In genomic region chr2:128301501-128301966, GRCh38 we compare ENCODE assay signal across 12 cellular contexts. TPM values are rescaled to one million over a fixed set of nuclear protein-coding genes. Genes with fewer than 3 reads are reported as not detected.
A peak's percentile ranks its signal among the peaks of the same experiment; 100 is the strongest.
DNase-seq lines count a peak whose midpoint lies in the region; ATAC-seq, FAIRE-seq and TF ChIP-seq lines count a peak whose summit lies in the region.
"Had no signal": no experiment of that assay in that cellular context is flagged by ENCODE, and none has a peak within 500 bp of the region (broad histone marks: within the 10 kb centered on the region; RNA-seq: fewer than 3 reads in every experiment).

No MANE protein-coding gene starts in this region.

- 99% methylated on average over 7 of the region's 13 CpGs for WGBS in HepG2 (ENCODE audit: low lambda C conversion rate)

- peak overlapping the region; percentile 35 to 98 for H3K27ac ChIP-seq in breast epithelium
- no peak overlapping the region for H3K27ac ChIP-seq in HepG2 (ENCODE audit: extremely low read length, insufficient read depth, low read length)
- H3K27ac ChIP-seq in thoracic aorta: peak overlapping the region; percentile 55 to 62

- H3K4me1 ChIP-seq in breast epithelium (peaks cover 27 to 44% of the 10 kb centered on the region in 2 donors), HepG2 (ENCODE audit: insufficient read depth, low read length) (peaks cover 46% of the 10 kb centered on the region), thoracic aorta (ENCODE audit: control insufficient read depth in 1 of 2, low read depth in 2 of 2) (peaks cover 21 to 38% of the 10 kb centered on the region in 2 donors)

- no peaks in the 10 kb centered on the region for H3K27me3 ChIP-seq in breast epithelium
- no peaks in the 10 kb centered on the region for H3K27me3 ChIP-seq in HepG2 (ENCODE audit: control insufficient read depth in 1 of 2, insufficient read depth in 2 of 2, low read length in 2 of 2)
- no peaks in the 10 kb centered on the region for H3K27me3 ChIP-seq in thoracic aorta (replicated peaks; ENCODE audit: insufficient read depth)

- peak; percentile 38 for DNase-seq in HS-5 (ENCODE audit: low read depth)
- no peak for DNase-seq in breast epithelium (ENCODE audit: low spot score in 2 of 2)
- DNase-seq in HepG2 (ENCODE audit: low spot score): no peak
- peak; percentile 53 for DNase-seq in thoracic aorta (ENCODE audit: low spot score)
- no peak for DNase-seq in SHP77 (lab: John Stamatoyannopoulos, UW)
- no peak for DNase-seq in central memory CD4-positive, alpha-beta T cell
- no peak for DNase-seq in activated CD4-positive, alpha-beta T cell treated with anti-CD3 and anti-CD28 coated beads for 36 hours
- DNase-seq: OCI-M1 had no signal

- no peak overlapping the region for H3K4me3 ChIP-seq in breast epithelium
- H3K4me3 ChIP-seq in HepG2 (replicated peaks in 1 of 3; ENCODE audit: insufficient read depth in 1 of 3, low read depth in 2 of 3, low read length in 3 of 3): no peak overlapping the region
- H3K4me3 ChIP-seq in thoracic aorta: peak overlapping the region; percentile 41
- H3K4me3 ChIP-seq: GM23338, K562 had no signal

- peaks cover 100% of the 10 kb centered on the region for H3K79me2 ChIP-seq in HepG2 (ENCODE audit: insufficient read depth, low read length)

- TF ChIP-seq CTCF in breast epithelium (IDR thresholded peaks at IDR 0.05): no peak
- no peak for TF ChIP-seq CTCF in HepG2 (CRISPR knock-in tag; IDR thresholded peaks at IDR 0.05)
- no peak for TF ChIP-seq CTCF in thoracic aorta (IDR thresholded peaks at IDR 0.05)

- H3K36me3 Mint-ChIP-seq in activated CD4-positive, alpha-beta T cell treated with anti-CD3 and anti-CD28 coated beads for 36 hours (ENCODE audit: low read depth): peaks cover 8% of the 10 kb centered on the region

- no peak for TF ChIP-seq RAD21 in HepG2 (CRISPR knock-in tag; IDR thresholded peaks at IDR 0.05)

- no peak overlapping the region for H3K27ac Mint-ChIP-seq in activated CD4-positive, alpha-beta T cell treated with anti-CD3 and anti-CD28 coated beads for 36 hours
- H3K27ac Mint-ChIP-seq: GM23338, memory B cell had no signal

- CTCF ChIA-PET in HepG2 (lab: Yijun Ruan, JAX; ENCODE audit: low intra/inter-chr PET ratio, low total read pairs): no interaction called here
- CTCF ChIA-PET in activated CD4-positive, alpha-beta T cell treated with anti-CD3 and anti-CD28 coated beads for 36 hours (lab: Charles Lee): interaction anchor here (0.7 kb wide), 1 partner anchor 1567 kb away, joined by 3 read pairs; no protein-coding TSS in a partner anchor

- no peaks in the 10 kb centered on the region for H3K4me1 Mint-ChIP-seq in activated CD4-positive, alpha-beta T cell treated with anti-CD3 and anti-CD28 coated beads for 36 hours

- intact Hi-C loops in breast epithelium (cut with DNase I; ENCODE audit: low total_unique reads): no loop called here
- intact Hi-C loops in HepG2 (cut with micrococcal nuclease; ENCODE audit: unreplicated experiment): no loop called here
- intact Hi-C loops in activated CD4-positive, alpha-beta T cell treated with anti-CD3 and anti-CD28 coated beads for 36 hours (cut with DNase I, micrococcal nuclease): no loop called here

- TF ChIP-seq POLR2A in breast epithelium (IDR thresholded peaks at IDR 0.05): no peak
- no peak for TF ChIP-seq POLR2A in HepG2 (IDR thresholded peaks at IDR 0.05; ENCODE audit: insufficient read depth in 1 of 2, low read depth in 2 of 2, low read length in 2 of 2)

- ATAC-seq in HepG2 (no peak), thoracic aorta (ENCODE audit: insufficient number of reproducible peaks, low FRiP score, low read depth) (peak; percentile 63), GM21576 (IDR thresholded peaks at IDR 0.05; ENCODE audit: unreplicated experiment) (no peak)
- no peak for ATAC-seq in activated CD4-positive, alpha-beta T cell treated with anti-CD3 and anti-CD28 coated beads for 36 hours
- ATAC-seq: GM23338, K562 had no signal

- no peak overlapping the region for H3K9ac ChIP-seq in HepG2 (ENCODE audit: insufficient read depth, low read depth, low read length)

- TF ChIP-seq EP300 in HepG2 (IDR thresholded peaks at IDR 0.05; ENCODE audit: low read depth in 2 of 2, low read length in 2 of 2): no peak
- TF ChIP-seq EP300 in HepG2 (CRISPR knock-in tag; IDR thresholded peaks at IDR 0.05; ENCODE audit: borderline replicate concordance): no peak

- no TSS peak for BruUV-seq in HepG2 (replicated peaks; lab: Mats Ljungman, UMichigan)

- no peak overlapping the region for H3K4me3 Mint-ChIP-seq in activated CD4-positive, alpha-beta T cell treated with anti-CD3 and anti-CD28 coated beads for 36 hours
- H3K4me3 Mint-ChIP-seq: GM23338, memory B cell had no signal

- no peak overlapping the region for H2AFZ ChIP-seq in HepG2 (ENCODE audit: low read length)
- H2AFZ ChIP-seq: GM23338 had no signal

- H3K4me2 ChIP-seq in HepG2 (ENCODE audit: low read depth, low read length): no peak overlapping the region
- H3K4me2 ChIP-seq: GM23338 had no signal

- H3K9me3 ChIP-seq in breast epithelium (no peaks in the 10 kb centered on the region), HepG2 (ENCODE audit: low read length) (no peaks in the 10 kb centered on the region), thoracic aorta (no peaks in the 10 kb centered on the region)

- in situ Hi-C loops in HepG2 (cut with HindIII; ENCODE audit: extremely low pct_ligation_motif_present, low pct_unique_long_range_greater_than_20kb): no loop called here

- POLR2A ChIA-PET in HepG2 (lab: Yijun Ruan, JAX): no interaction called here
- POLR2A ChIA-PET in activated CD4-positive, alpha-beta T cell treated with anti-CD3 and anti-CD28 coated beads for 36 hours (lab: Charles Lee): no interaction called here

- no peaks in the 10 kb centered on the region for H3K36me3 ChIP-seq in breast epithelium
- peaks cover 41 to 80% of the 10 kb centered on the region in 2 experiments for H3K36me3 ChIP-seq in HepG2 (replicated peaks in 1 of 2; ENCODE audit: control insufficient read depth in 1 of 2, insufficient read depth in 2 of 2, low read length in 2 of 2)
- no peaks in the 10 kb centered on the region for H3K36me3 ChIP-seq in thoracic aorta

- peaks cover 3% of the 10 kb centered on the region for H3K9me3 Mint-ChIP-seq in activated CD4-positive, alpha-beta T cell treated with anti-CD3 and anti-CD28 coated beads for 36 hours (ENCODE audit: low read depth)
- H3K9me3 Mint-ChIP-seq: GM23338 had no signal

- FAIRE-seq in HepG2 (lab: Jason Lieb, UNC): no peak
- FAIRE-seq: K562 had no signal

- peaks cover 89% of the 10 kb centered on the region for H4K20me1 ChIP-seq in HepG2 (ENCODE audit: insufficient read depth, low read length)

- no peaks in the 10 kb centered on the region for H3K27me3 Mint-ChIP-seq in activated CD4-positive, alpha-beta T cell treated with anti-CD3 and anti-CD28 coated beads for 36 hours
- H3K27me3 Mint-ChIP-seq: memory B cell had no signal

TF ChIP-seq in HepG2, 621 proteins besides CTCF, POLR2A, EP300 and RAD21 (continues in another document):
- TF ChIP-seq PHF8 (CRISPR knock-in tag; IDR thresholded peaks at IDR 0.05) (no peak), ZNF430 (CRISPR knock-in tag; IDR thresholded peaks at IDR 0.05) (no peak), FOXO1 (CRISPR knock-in tag; IDR thresholded peaks at IDR 0.05) (no peak), NR0B2 (CRISPR knock-in tag; IDR thresholded peaks at IDR 0.05) (peak; percentile 59; the same call in 1 of the 2 replicates), PHF5A (CRISPR knock-in tag; IDR thresholded peaks at IDR 0.05; ENCODE audit: low read depth, unreplicated experiment) (no peak), ZBTB8A (CRISPR knock-in tag; IDR thresholded peaks at IDR 0.05; ENCODE audit: borderline replicate concordance, low read depth) (no peak), MTA3 (CRISPR knock-in tag; IDR thresholded peaks at IDR 0.05) (no peak), ZNF546 (CRISPR knock-in tag; conservative IDR thresholded peaks at IDR 0.05) (no peak)

RNA-seq across cellular contexts. Expression of gene HS6ST1, which starts 17.1 kb away (rescaled TPM):
- total RNA-seq in breast epithelium (10 to 100 TPM; 15.7 to 38.6 (median 29.8) TPM), HepG2 (2016; rRNA removed; fragmentation: Illumina TruSeq; extraction: Trizol) (68.4 and 84.6 TPM in 2 replicates), thoracic aorta (10 to 100 TPM; 21.8 to 32.4 TPM)
- total RNA-seq in HepG2 (2016; cell fraction: cytosol; rRNA removed; fragmentation: Illumina TruSeq; extraction: Trizol; ENCODE audit: low read depth): 8.0 TPM in 2 replicates
- total RNA-seq in HepG2 (2016; cell fraction: insoluble cytoplasmic fraction; rRNA removed; fragmentation: Illumina TruSeq; extraction: Trizol): 60.2 and 86.4 TPM in 2 replicates
- 38.4 and 40.3 TPM in 2 replicates for total RNA-seq in HepG2 (2016; cell fraction: membrane; rRNA removed; fragmentation: Illumina TruSeq; extraction: Trizol)
- 59.1 and 66.3 TPM in 2 replicates for total RNA-seq in HepG2 (2016; cell fraction: nucleus; rRNA removed; fragmentation: Illumina TruSeq; extraction: Trizol)
- 34.5 and 42.2 TPM in 2 replicates for polyA plus RNA-seq in HepG2 (2011; rRNA removed)
- polyA plus RNA-seq in HepG2 (2011; cell fraction: cytosol; rRNA removed): 35.2 and 53.7 TPM in 2 replicates
- polyA plus RNA-seq in HepG2 (2011; cell fraction: nucleus; rRNA removed): 38.8 and 44.3 TPM in 2 replicates
- polyA plus RNA-seq in HepG2 (2012): 50.2 and 79.5 TPM in 2 replicates
- polyA plus RNA-seq in HepG2 (2016; cell fraction: cytosol; fragmentation: Illumina TruSeq; extraction: Trizol; ENCODE audit: low read depth): 5.2 and 5.6 TPM in 2 replicates
- 70.3 and 83.1 TPM in 2 replicates for polyA plus RNA-seq in HepG2 (2016; cell fraction: insoluble cytoplasmic fraction; fragmentation: Illumina TruSeq; extraction: Trizol; ENCODE audit: low read depth)
- 24.6 and 27.0 TPM in 2 replicates for polyA plus RNA-seq in HepG2 (2016; cell fraction: membrane; fragmentation: Illumina TruSeq; extraction: Trizol; ENCODE audit: low read depth)
- 106 and 113 TPM in 2 replicates for polyA plus RNA-seq in HepG2 (2016; cell fraction: nucleus; fragmentation: Illumina TruSeq; extraction: Trizol; ENCODE audit: insufficient read depth, low read depth)
- 7.6 and 148 TPM in 2 replicates for polyA minus RNA-seq in HepG2 (2011; rRNA and poly(A)+ RNA removed; ENCODE audit: low replicate concordance)
- 47.4 and 52.3 TPM in 2 replicates for polyA minus RNA-seq in HepG2 (2011; cell fraction: cytosol; rRNA and poly(A)+ RNA removed)
- polyA minus RNA-seq in HepG2 (2011; cell fraction: nucleus; rRNA and poly(A)+ RNA removed): 39.0 and 60.8 TPM in 2 replicates
- 10 to 100 TPM; 12.8 to 13.8 TPM for total RNA-seq in activated CD4-positive, alpha-beta T cell treated with anti-CD3 and anti-CD28 coated beads for 36 hours

Comparison
In these comparisons a context has a peak if more than half of its experiments do, and no peak if none do; other contexts are left out.
1. DNase-seq: peak in HS-5 (single experiment) and thoracic aorta (single experiment); none in breast epithelium (0 of 2), HepG2 (single experiment), SHP77 (0 of 2), central memory CD4-positive, alpha-beta T cell (single experiment) and activated CD4-positive, alpha-beta T cell treated with anti-CD3 and anti-CD28 coated beads for 36 hours (single experiment).